Comparison of ENCODE assay signal across 10 cellular contexts in genomic region chr6:157860505-157860991, GRCh38. TPM values are rescaled to one million over a fixed set of nuclear protein-coding genes. Genes with fewer than 3 reads are reported as not detected.
DNase-seq lines count a peak whose midpoint lies in the region; ATAC-seq, FAIRE-seq and TF ChIP-seq lines count a peak whose summit lies in the region.
"Had no signal": no experiment of that assay in that cellular context is flagged by ENCODE, and none has a peak within 500 bp of the region (broad histone marks: within the 10 kb centered on the region; RNA-seq: fewer than 3 reads in every experiment).

No MANE protein-coding gene starts in this region.

- H3K4me1 ChIP-seq in BLaER1, result peaks cover 14% of the 10 kb centered on the region

- H3K27me3 Mint-ChIP-seq in activated CD8-positive, alpha-beta T cell treated with anti-CD3 and anti-CD28 coated beads, Interleukin-2, amount 10 ng/mL, durations not matched to agents 7 days and 5 days (ENCODE audit: low read depth), result peaks cover 33% of the 10 kb centered on the region

- no peaks in the 10 kb centered on the region for H4K20me1 ChIP-seq in BLaER1

- peaks cover 8% of the 10 kb centered on the region for H3K36me3 Mint-ChIP-seq in activated CD8-positive, alpha-beta T cell treated with anti-CD3 and anti-CD28 coated beads, Interleukin-2, amount 10 ng/mL, durations not matched to agents 7 days and 5 days (ENCODE audit: low read depth)
- H3K36me3 Mint-ChIP-seq: natural killer cell treated with Interleukin-12 subunit alpha and Interleukin-12 subunit beta and Interleukin-15 and Interleukin-18, amount 100 ng/mL, for 72 hours had no signal

- H3K27ac Mint-ChIP-seq in activated CD8-positive, alpha-beta T cell treated with anti-CD3 and anti-CD28 coated beads, Interleukin-2, amount 10 ng/mL, durations not matched to agents 7 days and 5 days, result no peak overlapping the region
- H3K27ac Mint-ChIP-seq: natural killer cell treated with Interleukin-12 subunit alpha and Interleukin-12 subunit beta and Interleukin-15 and Interleukin-18, amount 100 ng/mL, for 72 hours had no signal

- H3K27me3 ChIP-seq in BLaER1, result no peaks in the 10 kb centered on the region

- peaks cover 25% of the 10 kb centered on the region for H3K4me1 Mint-ChIP-seq in activated CD8-positive, alpha-beta T cell treated with anti-CD3 and anti-CD28 coated beads, Interleukin-2, amount 10 ng/mL, durations not matched to agents 7 days and 5 days (ENCODE audit: low read depth)

- ATAC-seq in activated CD8-positive, alpha-beta T cell treated with anti-CD3 and anti-CD28 coated beads, Interleukin-2, amount 10 ng/mL, durations not matched to agents 7 days and 5 days, result peak; percentile 91

- CTCF ChIA-PET in activated CD8-positive, alpha-beta T cell treated with anti-CD3 and anti-CD28 coated beads, Interleukin-2, amount 10 ng/mL, durations not matched to agents 7 days and 5 days (lab: Charles Lee), result interaction anchor here (0.7 to 1.8 kb wide), 5 partner anchors 13 to 101 kb away, joined by 3 to 7 read pairs (median 4); no protein-coding TSS in a partner anchor

- H3K4me3 Mint-ChIP-seq in activated CD8-positive, alpha-beta T cell treated with anti-CD3 and anti-CD28 coated beads, Interleukin-2, amount 10 ng/mL, durations not matched to agents 7 days and 5 days, result no peak overlapping the region
- H3K4me3 Mint-ChIP-seq: natural killer cell treated with Interleukin-12 subunit alpha and Interleukin-12 subunit beta and Interleukin-15 and Interleukin-18, amount 100 ng/mL, for 72 hours had no signal

- no peak for TF ChIP-seq POLR2A in GM12892 (IDR thresholded peaks at IDR 0.05; ENCODE audit: low read depth, low read length)

- no peaks in the 10 kb centered on the region for H3K9me3 ChIP-seq in BLaER1

- no peak for DNase-seq in GM12892 (ENCODE audit: insufficient read length)
- peak; percentile 71 for DNase-seq in activated CD8-positive, alpha-beta T cell treated with anti-CD3 and anti-CD28 coated beads, Interleukin-2, amount 10 ng/mL, durations not matched to agents 7 days and 5 days
- no peak for DNase-seq in GOT3 (lab: John Stamatoyannopoulos, UW)
- DNase-seq in NCI-H1105 (lab: John Stamatoyannopoulos, UW), result no peak
- DNase-seq in anterior cingulate cortex (lab: John Stamatoyannopoulos, UW), result no peak
- DNase-seq: effector CD8-positive, alpha-beta T cell; NCI-H1417 had no signal

- no peaks in the 10 kb centered on the region for H3K36me3 ChIP-seq in BLaER1

- H3K4me2 ChIP-seq in BLaER1, result peak overlapping the region; percentile 66

- FAIRE-seq in GM12892 (lab: Jason Lieb, UNC), result peak; percentile 60
- FAIRE-seq in islet of Langerhans (lab: Jason Lieb, UNC), result peak; percentile 88

- no peak overlapping the region for H3K27ac ChIP-seq in BLaER1

- POLR2A ChIA-PET in activated CD8-positive, alpha-beta T cell treated with anti-CD3 and anti-CD28 coated beads, Interleukin-2, amount 10 ng/mL, durations not matched to agents 7 days and 5 days (lab: Charles Lee), result interaction anchor here (1.1 kb wide), 1 partner anchor 99 kb away, joined by 4 read pairs; no protein-coding TSS in a partner anchor

- no peak overlapping the region for H3K4me3 ChIP-seq in BLaER1

- H3K9ac ChIP-seq in BLaER1, result no peak overlapping the region

- H3K9me3 Mint-ChIP-seq in activated CD8-positive, alpha-beta T cell treated with anti-CD3 and anti-CD28 coated beads, Interleukin-2, amount 10 ng/mL, durations not matched to agents 7 days and 5 days (ENCODE audit: insufficient read depth), result peaks cover 5% of the 10 kb centered on the region
- H3K9me3 Mint-ChIP-seq: natural killer cell treated with Interleukin-12 subunit alpha and Interleukin-12 subunit beta and Interleukin-15 and Interleukin-18, amount 100 ng/mL, for 72 hours had no signal

RNA-seq across cellular contexts. Expression of gene SNX9, which starts 37.5 kb away (rescaled TPM):
- 7.8 TPM for polyA plus RNA-seq in GM12892 (2012; ENCODE audit: missing spikeins)
- 1 to 10 TPM; 9.1 to 9.2 TPM for total RNA-seq in activated CD8-positive, alpha-beta T cell treated with anti-CD3 and anti-CD28 coated beads, Interleukin-2, amount 10 ng/mL, durations not matched to agents 7 days and 5 days
